Comparison of ENCODE assay signal across 10 cellular contexts in genomic region chr10:88082391-88082790, GRCh38.
DNase-seq lines count a peak whose midpoint lies in the region; ATAC-seq and TF ChIP-seq lines count a peak whose summit lies in the region.
"Had no signal": no experiment of that assay in that cellular context is flagged by ENCODE, and none has a peak within 500 bp of the region (broad histone marks: within the 10 kb centered on the region; RNA-seq: fewer than 3 reads in every experiment).

No MANE protein-coding gene starts in this region.

- TF ChIP-seq CTCF in hepatocyte (IDR thresholded peaks at IDR 0.05; ENCODE audit: poor library complexity) (no peak), progenitor cell of endocrine pancreas (IDR thresholded peaks at IDR 0.05; ENCODE audit: unreplicated experiment) (no peak)

- H3K36me3 ChIP-seq in hepatocyte (replicated peaks; ENCODE audit: insufficient read depth, low read depth) = no peaks in the 10 kb centered on the region

- no peak for DNase-seq in memory B cell (ENCODE audit: low spot score in 2 of 2)
- DNase-seq in GDM1 (lab: John Stamatoyannopoulos, UW) = no peak
- DNase-seq in H4 (ENCODE audit: low spot score) = no peak
- no peak for DNase-seq in hepatocyte (ENCODE audit: low spot score)
- DNase-seq in progenitor cell of endocrine pancreas (ENCODE audit: low spot score, unreplicated experiment) = no peak
- DNase-seq: CD4-positive, alpha-beta memory T cell; stimulated activated CD4-positive, alpha-beta T cell treated with anti-CD3 and anti-CD28 coated beads, Interleukin-2, amount 100 ng/mL, for 24 hours had no signal

- no peaks in the 10 kb centered on the region for H3K9me3 ChIP-seq in hepatocyte (ENCODE audit: low read depth)

- no peaks in the 10 kb centered on the region for H3K27me3 ChIP-seq in hepatocyte

- H3K27ac ChIP-seq in hepatocyte = no peak overlapping the region

- peaks cover 22% of the 10 kb centered on the region for H3K4me1 Mint-ChIP-seq in memory B cell
- peaks cover 21% of the 10 kb centered on the region for H3K4me1 Mint-ChIP-seq in progenitor cell of endocrine pancreas (ENCODE audit: low read depth)

- H3K27ac Mint-ChIP-seq in memory B cell (no peak overlapping the region), progenitor cell of endocrine pancreas (no peak overlapping the region)

- H3K9me3 Mint-ChIP-seq in memory B cell (no peaks in the 10 kb centered on the region), progenitor cell of endocrine pancreas (ENCODE audit: low read depth) (no peaks in the 10 kb centered on the region)

- no peaks in the 10 kb centered on the region for H4K20me1 ChIP-seq in hepatocyte (ENCODE audit: insufficient read depth, poor library complexity, severe bottlenecking)

- peak; percentile 10 for ATAC-seq in GM18870 (IDR thresholded peaks at IDR 0.05; ENCODE audit: unreplicated experiment)
- peak; percentile 31 for ATAC-seq in GM21786 (IDR thresholded peaks at IDR 0.05; ENCODE audit: unreplicated experiment)
- peak; percentile 26 for ATAC-seq in HG03196 (IDR thresholded peaks at IDR 0.05; ENCODE audit: unreplicated experiment)
- no peak for ATAC-seq in memory B cell (ENCODE audit: low read depth)

- WGBS in hepatocyte (ENCODE audit: low lambda C conversion rate, missing lambda C conversion rate) = 77% methylated on average over 3 of the region's 3 CpGs

- H3K4me3 ChIP-seq in hepatocyte = no peak overlapping the region

- H3K36me3 Mint-ChIP-seq in memory B cell = no peaks in the 10 kb centered on the region
- H3K36me3 Mint-ChIP-seq in progenitor cell of endocrine pancreas (ENCODE audit: insufficient read depth) = no peaks in the 10 kb centered on the region

- H3K79me2 ChIP-seq in hepatocyte = no peaks in the 10 kb centered on the region

- H3K27me3 Mint-ChIP-seq in memory B cell = no peaks in the 10 kb centered on the region
- no peaks in the 10 kb centered on the region for H3K27me3 Mint-ChIP-seq in progenitor cell of endocrine pancreas
- H3K27me3 Mint-ChIP-seq: CD4-positive, alpha-beta memory T cell had no signal

- H3K4me3 Mint-ChIP-seq in memory B cell (peak overlapping the region; percentile 40), progenitor cell of endocrine pancreas (ENCODE audit: low read depth) (no peak overlapping the region)
- H3K4me3 Mint-ChIP-seq: CD4-positive, alpha-beta memory T cell had no signal

- no peak overlapping the region for H2AFZ ChIP-seq in hepatocyte

- peaks cover 18% of the 10 kb centered on the region for H3K4me1 ChIP-seq in hepatocyte (ENCODE audit: insufficient read depth)

- no peaks in the 10 kb centered on the region for H3K9me2 ChIP-seq in hepatocyte (replicated peaks; ENCODE audit: insufficient read depth)

- no peak overlapping the region for H3K4me2 ChIP-seq in hepatocyte
